Comparison of ENCODE assay signal across 8 cellular contexts in the genomic region with DNA sequence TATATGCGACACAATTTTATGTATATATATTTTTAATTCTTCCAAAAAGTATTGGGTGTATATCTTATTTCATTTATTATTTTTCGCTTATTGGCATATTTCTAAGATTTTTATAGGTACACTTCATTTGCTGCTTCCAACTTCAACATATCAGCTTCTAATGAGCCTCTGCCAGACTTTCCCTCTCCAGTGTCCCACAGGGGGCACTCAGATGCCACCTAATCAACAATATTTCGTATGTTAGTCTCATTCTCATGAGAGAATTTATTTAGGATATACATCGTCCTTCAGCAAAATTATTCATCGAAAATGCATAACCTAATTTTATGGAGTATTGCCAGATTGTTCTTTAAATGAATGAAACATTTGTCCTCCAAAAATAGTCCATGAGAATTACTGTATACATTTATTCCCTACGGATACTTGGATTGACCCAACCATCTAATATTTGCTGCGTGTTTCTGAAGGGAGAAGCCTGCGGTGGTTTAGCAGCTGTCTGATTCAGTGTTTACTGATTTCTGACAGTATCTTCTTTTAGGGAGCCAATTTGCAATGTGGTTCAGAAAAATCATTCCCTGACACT.
A peak's percentile ranks its signal among the peaks of the same experiment; 100 is the strongest.
DNase-seq lines count a peak whose midpoint lies in the region; ATAC-seq, FAIRE-seq and TF ChIP-seq lines count a peak whose summit lies in the region.

No MANE protein-coding gene starts in this region.

- ATAC-seq in upper lobe of right lung (peak; percentile 20), GM21717 (IDR thresholded peaks at IDR 0.05; ENCODE audit: unreplicated experiment) (no peak)

- intact Hi-C loops in upper lobe of right lung (cut with DNase I), result no loop called here

- FAIRE-seq in GM19239 (lab: Jason Lieb, UNC), result no peak

- H3K27me3 ChIP-seq in upper lobe of right lung, result no peaks in the 10 kb centered on the region

- no peaks in the 10 kb centered on the region for H3K9me3 ChIP-seq in upper lobe of right lung

- H3K36me3 ChIP-seq in upper lobe of right lung, result no peaks in the 10 kb centered on the region

- H3K4me3 ChIP-seq in GM12865 (ENCODE audit: low read depth, low read length), result no peak overlapping the region
- no peak overlapping the region for H3K4me3 ChIP-seq in upper lobe of right lung

- H3K27ac ChIP-seq in upper lobe of right lung, result no peak overlapping the region

- H3K4me1 ChIP-seq in upper lobe of right lung, result peaks cover 4% of the 10 kb centered on the region

- peak; percentile 67 for DNase-seq in AG08395 (ENCODE audit: low spot score)
- peak; percentile 52 for DNase-seq in GM12865 (ENCODE audit: low read depth)
- peak; percentile 15 for DNase-seq in NCI-H526 treated with DMSO at 0.1 percent for 48 hours (lab: John Stamatoyannopoulos, UW)
- peak; percentile 41 to 49 for DNase-seq in activated T-cell treated with anti-CD3 and anti-CD28 coated beads, Interleukin-2, amount 50 U/mL, for 48 hours
- DNase-seq in kidney glomerular epithelial cell (lab: John Stamatoyannopoulos, UW), result peak; percentile 22
- DNase-seq in upper lobe of right lung, result no peak
- no peak for DNase-seq in GM19239 (ENCODE audit: insufficient read length, low spot score)

- TF ChIP-seq CTCF in GM12865 (IDR thresholded peaks at IDR 0.05; ENCODE audit: insufficient read depth, low read depth, low read length, missing control alignments), result peak; percentile 20
- TF ChIP-seq CTCF in upper lobe of right lung (IDR thresholded peaks at IDR 0.05), result peak; percentile 52

Comparison
In these comparisons a context has a peak if more than half of its experiments do, and no peak if none do; other contexts are left out.
1. DNase-seq: peak in AG08395 (single experiment), GM12865 (single experiment), NCI-H526 treated with DMSO at 0.1 percent for 48 hours (single experiment), activated T-cell treated with anti-CD3 and anti-CD28 coated beads, Interleukin-2, amount 50 U/mL, for 48 hours (2 of 2) and kidney glomerular epithelial cell (single experiment); none in upper lobe of right lung (single experiment) and GM19239 (single experiment).